Comparison of ENCODE assay signal across 9 cellular contexts in the genomic region with DNA sequence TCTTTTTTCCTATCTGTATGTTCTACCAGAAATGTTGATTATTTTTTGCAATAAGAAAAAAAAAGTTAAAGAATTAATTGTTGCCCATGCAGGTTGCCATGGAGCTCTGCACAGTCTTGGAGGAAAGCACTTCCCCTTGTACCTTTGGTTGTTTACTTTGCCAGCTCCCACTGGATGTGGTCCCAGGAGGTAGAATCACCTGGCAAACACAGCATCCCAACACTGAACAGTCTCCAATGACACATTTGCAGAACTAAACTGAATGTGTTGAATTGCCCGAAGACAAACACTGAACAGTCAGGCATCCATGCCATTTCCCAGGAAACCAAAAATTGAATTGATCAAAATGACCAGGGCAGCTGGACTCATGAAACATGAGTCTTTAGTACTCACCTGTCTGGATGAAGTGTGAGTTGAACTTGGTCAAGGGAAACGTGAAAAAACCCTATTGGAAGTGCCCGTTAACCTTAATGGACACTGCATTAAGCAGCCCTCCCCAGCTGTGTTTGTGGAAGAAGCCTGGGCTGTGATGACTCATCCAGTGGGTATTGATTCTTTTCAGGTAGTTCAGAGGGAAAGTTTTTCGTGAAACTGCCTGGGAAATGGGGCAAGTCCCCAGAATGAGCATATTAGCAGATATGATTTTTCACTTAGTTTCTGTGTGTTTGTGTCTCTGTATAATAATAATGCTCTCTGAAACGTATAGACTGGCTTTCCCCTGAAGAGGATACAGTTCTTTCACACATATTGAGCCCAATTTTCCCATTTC.
DNase-seq lines count a peak whose midpoint lies in the region; ATAC-seq and TF ChIP-seq lines count a peak whose summit lies in the region.
"Had no signal": no experiment of that assay in that cellular context is flagged by ENCODE, and none has a peak within 500 bp of the region (broad histone marks: within the 10 kb centered on the region; RNA-seq: fewer than 3 reads in every experiment).

No MANE protein-coding gene starts in this region.

- H3K9me3 ChIP-seq in spleen = no peaks in the 10 kb centered on the region

- no peak for TF ChIP-seq POLR2A in spleen (IDR thresholded peaks at IDR 0.05)

- in situ Hi-C loops in astrocyte of the spinal cord (cut with HindIII; ENCODE audit: low sequenced_read_pairs) = no loop called here

- TF ChIP-seq CTCF in astrocyte of the spinal cord (IDR thresholded peaks at IDR 0.05; ENCODE audit: low read depth, low read length) (no peak), spleen (IDR thresholded peaks at IDR 0.05 in 8 of 11, conservative IDR thresholded peaks at IDR 0.05 in 3 of 11) (no peak)

- DNase-seq in EL = peak; percentile 20
- DNase-seq in astrocyte of the spinal cord (ENCODE audit: low read depth, low spot score) = peak; percentile 22
- no peak for DNase-seq in A172 (ENCODE audit: low spot score)
- no peak for DNase-seq in GOT3 (lab: John Stamatoyannopoulos, UW)
- DNase-seq in spleen = no peak
- no peak for DNase-seq in foreskin melanocyte
- DNase-seq: NCI-H1694 treated with DMSO at 0.1 percent for 48 hours had no signal

- ATAC-seq in GM19468 (IDR thresholded peaks at IDR 0.05; ENCODE audit: extremely low read depth, unreplicated experiment) = peak; percentile 18
- ATAC-seq in HG03432 (IDR thresholded peaks at IDR 0.05; ENCODE audit: unreplicated experiment) = peak; percentile 67

- intact Hi-C loops in spleen (cut with DNase I; ENCODE audit: low total_unique reads) = no loop called here

- H3K4me1 ChIP-seq in spleen = no peaks in the 10 kb centered on the region

- H3K27ac ChIP-seq in spleen = no peak overlapping the region

- WGBS in spleen, 5 donors = 77 to 91% (median 80%) methylated on average over 5 of the region's 5 CpGs

- no peaks in the 10 kb centered on the region for H3K27me3 ChIP-seq in spleen (replicated peaks in 1 of 7)

- no peaks in the 10 kb centered on the region for H3K36me3 ChIP-seq in spleen

- H3K4me3 ChIP-seq in astrocyte of the spinal cord (ENCODE audit: low read depth, low read length) = no peak overlapping the region
- no peak overlapping the region for H3K4me3 ChIP-seq in spleen

Comparison
In these comparisons a context has a peak if more than half of its experiments do, and no peak if none do; other contexts are left out.
1. DNase-seq: peak in EL (single experiment) and astrocyte of the spinal cord (single experiment); none in A172 (single experiment), GOT3 (single experiment), spleen (single experiment) and foreskin melanocyte (single experiment).